ENCODE assay signal across 29 cellular contexts in the genomic region with DNA sequence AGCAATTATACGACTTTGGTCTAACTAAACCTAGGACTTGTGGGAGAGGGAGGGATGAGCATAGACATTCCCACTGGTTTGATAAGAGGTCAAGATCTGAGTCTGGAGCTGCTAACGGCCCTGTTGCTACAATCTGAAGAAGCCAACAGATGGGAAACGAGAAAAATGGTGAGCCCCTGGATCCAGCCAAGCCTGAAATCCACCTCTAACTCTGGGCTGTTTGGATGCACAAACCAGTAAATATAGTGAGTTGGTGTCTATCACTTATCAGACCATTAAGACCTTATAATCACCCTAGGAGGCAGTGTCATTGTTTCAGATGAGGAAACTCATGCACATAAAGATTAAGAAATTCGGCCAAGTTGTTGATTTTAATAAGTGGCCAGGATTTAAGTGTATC.
"Had no signal": no experiment of that assay in that cellular context is flagged by ENCODE, and none has a peak within 500 bp of the region (broad histone marks: within the 10 kb centered on the region; RNA-seq: fewer than 3 reads in every experiment).

No MANE protein-coding gene starts in this region.

- DNase-seq: stimulated activated CD4-positive, alpha-beta T cell treated with anti-CD3 and anti-CD28 coated beads, Interleukin-2, amount 100 ng/mL, for 48 hours; stimulated activated CD4-positive, alpha-beta T cell treated with anti-CD3 and anti-CD28 coated beads, Interleukin-4, amount 100 ng/mL, for 1 hour; stimulated activated CD4-positive, alpha-beta T cell treated with anti-CD3 and anti-CD28 coated beads, Interleukin-4, amount 100 ng/mL, for 24 hours; stimulated activated CD4-positive, alpha-beta T cell treated with anti-CD3 and anti-CD28 coated beads, Interleukin-4, amount 100 ng/mL, for 4 hours; stimulated activated CD8-positive, alpha-beta memory T cell treated with anti-CD3 and anti-CD28 coated beads, Interleukin-4, amount 100 ng/mL, for 48 hours; stimulated activated naive B cell treated with anti-CD40 and anti-IgM and Interleukin-4, amounts not matched to agents 10 μg/mL and 1 μg/mL and 100 μg/mL, for 72 hours; stimulated activated naive CD4-positive, alpha-beta T cell; stimulated activated naive CD4-positive, alpha-beta T cell treated with Interleukin-2 at 50 U/mL for 16 hours; stimulated activated naive CD8-positive, alpha-beta T cell treated with anti-CD3 and anti-CD28 coated beads, Interleukin-15, amount 100 ng/mL, for 72 hours; stimulated activated naive CD8-positive, alpha-beta T cell treated with anti-CD3 and anti-CD28 coated beads, Interleukin-15, Interleukin-2, amounts not matched to agents 100 U/mL and 50 U/mL, for 24 hours; stomach; substantia nigra; testis; thyroid gland; tibial artery; transverse colon; trophoblast cell; upper lobe of left lung; upper lobe of right lung; uterus had no signal

- H3K27me3 ChIP-seq: stomach, suprapubic skin, testis, thyroid gland, tibial artery, tibial nerve, transverse colon, upper lobe of left lung, upper lobe of right lung, uterus, vagina had no signal

- FAIRE-seq: urothelium cell line had no signal

- H3K9me3 ChIP-seq: stomach, suprapubic skin, testis, thoracic aorta, thyroid gland, tibial artery, tibial nerve, transverse colon, upper lobe of left lung, upper lobe of right lung, uterus, vagina had no signal

- H3K4me3 ChIP-seq: stomach, suprapubic skin, testis, thoracic aorta, thyroid gland, tibial artery, tibial nerve, transverse colon, upper lobe of left lung, upper lobe of right lung, uterus, vagina had no signal

- H3K27ac ChIP-seq: stomach, suprapubic skin, testis, thoracic aorta, thyroid gland, tibial artery, tibial nerve, transverse colon, upper lobe of left lung, upper lobe of right lung, uterus, vagina had no signal

- H3K36me3 ChIP-seq: suprapubic skin, thoracic aorta, thyroid gland, tibial artery, transverse colon, upper lobe of left lung, upper lobe of right lung, uterus, vagina had no signal

- H3K36me3 Mint-ChIP-seq: stimulated activated effector memory CD8-positive, alpha-beta T cell treated with anti-CD3 and anti-CD28 coated beads, Interleukin-12 subunit alpha, Interleukin-12 subunit beta, amount 100 ng/mL, for 72 hours; stimulated activated memory B cell treated with anti-CD40 and anti-IgM and Interleukin-4, amounts not matched to agents 10 μg/mL and 1 μg/mL and 100 μg/mL, for 72 hours; stimulated activated naive B cell treated with anti-CD40 and anti-IgM and Interleukin-4, amounts not matched to agents 10 μg/mL and 1 μg/mL and 100 μg/mL, for 72 hours had no signal

- ATAC-seq: stimulated activated effector memory CD8-positive, alpha-beta T cell treated with anti-CD3 and anti-CD28 coated beads, Interleukin-12 subunit alpha, Interleukin-12 subunit beta, amount 100 ng/mL, for 72 hours; stimulated activated memory B cell treated with anti-CD40 and anti-IgM and Interleukin-4, amounts not matched to agents 10 μg/mL and 1 μg/mL and 100 μg/mL, for 72 hours; stimulated activated naive B cell treated with anti-CD40 and anti-IgM and Interleukin-4, amounts not matched to agents 10 μg/mL and 1 μg/mL and 100 μg/mL, for 72 hours; stimulated activated naive CD8-positive, alpha-beta T cell treated with anti-CD3 and anti-CD28 coated beads, Interleukin-15, amount 100 ng/mL, for 72 hours; stimulated activated naive CD8-positive, alpha-beta T cell treated with anti-CD3 and anti-CD28 coated beads, Interleukin-15, Interleukin-2, amounts not matched to agents 100 U/mL and 50 U/mL, for 24 hours; upper lobe of right lung had no signal

- H3K27me3 Mint-ChIP-seq: stimulated activated memory B cell treated with anti-CD40 and anti-IgM and Interleukin-4, amounts not matched to agents 10 μg/mL and 1 μg/mL and 100 μg/mL, for 72 hours; stimulated activated naive B cell treated with anti-CD40 and anti-IgM and Interleukin-4, amounts not matched to agents 10 μg/mL and 1 μg/mL and 100 μg/mL, for 72 hours; stimulated activated naive CD8-positive, alpha-beta T cell treated with anti-CD3 and anti-CD28 coated beads, Interleukin-15, amount 100 ng/mL, for 72 hours; stimulated activated naive CD8-positive, alpha-beta T cell treated with anti-CD3 and anti-CD28 coated beads, Interleukin-15, Interleukin-2, amounts not matched to agents 100 ng/mL and 50 ng/mL, for 24 hours; type B pancreatic cell had no signal

- H3K4me1 Mint-ChIP-seq: stimulated activated effector memory CD8-positive, alpha-beta T cell treated with anti-CD3 and anti-CD28 coated beads, Interleukin-12 subunit alpha, Interleukin-12 subunit beta, amount 100 ng/mL, for 72 hours; stimulated activated memory B cell treated with anti-CD40 and anti-IgM and Interleukin-4, amounts not matched to agents 10 μg/mL and 1 μg/mL and 100 μg/mL, for 72 hours; stimulated activated naive B cell treated with anti-CD40 and anti-IgM and Interleukin-4, amounts not matched to agents 10 μg/mL and 1 μg/mL and 100 μg/mL, for 72 hours had no signal

- H3K27ac Mint-ChIP-seq: stimulated activated effector memory CD8-positive, alpha-beta T cell treated with anti-CD3 and anti-CD28 coated beads, Interleukin-12 subunit alpha, Interleukin-12 subunit beta, amount 100 ng/mL, for 72 hours; stimulated activated memory B cell treated with anti-CD40 and anti-IgM and Interleukin-4, amounts not matched to agents 10 μg/mL and 1 μg/mL and 100 μg/mL, for 72 hours; stimulated activated naive B cell treated with anti-CD40 and anti-IgM and Interleukin-4, amounts not matched to agents 10 μg/mL and 1 μg/mL and 100 μg/mL, for 72 hours; stimulated activated naive CD8-positive, alpha-beta T cell treated with anti-CD3 and anti-CD28 coated beads, Interleukin-15, Interleukin-2, amounts not matched to agents 100 ng/mL and 50 ng/mL, for 24 hours; type B pancreatic cell had no signal

- H3K9me3 Mint-ChIP-seq: stimulated activated naive CD8-positive, alpha-beta T cell treated with anti-CD3 and anti-CD28 coated beads, Interleukin-15, amount 100 ng/mL, for 72 hours; type B pancreatic cell had no signal

- H3K4me1 ChIP-seq: stomach, suprapubic skin, testis, thyroid gland, tibial artery, tibial nerve, transverse colon, upper lobe of left lung, upper lobe of right lung, uterus, vagina had no signal

- H3K4me3 Mint-ChIP-seq: stimulated activated effector memory CD8-positive, alpha-beta T cell treated with anti-CD3 and anti-CD28 coated beads, Interleukin-12 subunit alpha, Interleukin-12 subunit beta, amount 100 ng/mL, for 72 hours; stimulated activated memory B cell treated with anti-CD40 and anti-IgM and Interleukin-4, amounts not matched to agents 10 μg/mL and 1 μg/mL and 100 μg/mL, for 72 hours; stimulated activated naive B cell treated with anti-CD40 and anti-IgM and Interleukin-4, amounts not matched to agents 10 μg/mL and 1 μg/mL and 100 μg/mL, for 72 hours; stimulated activated naive CD8-positive, alpha-beta T cell treated with anti-CD3 and anti-CD28 coated beads, Interleukin-15, amount 100 ng/mL, for 72 hours; stimulated activated naive CD8-positive, alpha-beta T cell treated with anti-CD3 and anti-CD28 coated beads, Interleukin-15, Interleukin-2, amounts not matched to agents 100 ng/mL and 50 ng/mL, for 24 hours; type B pancreatic cell had no signal
